ENCODE assay signal across 36 cellular contexts in the genomic region with DNA sequence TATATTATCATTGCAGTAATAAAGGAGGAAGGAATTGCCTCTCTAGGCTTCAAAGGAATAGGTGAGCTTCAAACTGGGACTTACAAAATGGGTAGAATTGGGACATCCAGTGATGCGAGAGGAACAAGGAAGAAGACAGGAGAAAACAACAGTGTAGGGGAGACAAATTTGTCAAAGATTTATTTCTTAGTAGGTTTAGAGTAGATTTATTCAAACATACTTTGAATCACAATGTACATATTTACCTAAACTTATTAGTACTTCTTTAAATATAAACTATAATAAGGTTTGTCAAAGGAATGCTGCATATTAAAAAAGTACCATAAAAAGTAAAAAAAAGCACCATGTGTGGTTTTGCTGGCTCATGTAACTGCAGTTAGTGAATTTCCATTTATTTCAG.
"Had no signal": no experiment of that assay in that cellular context is flagged by ENCODE, and none has a peak within 500 bp of the region (broad histone marks: within the 10 kb centered on the region; RNA-seq: fewer than 3 reads in every experiment).

No MANE protein-coding gene starts in this region.

- H3K4me1 ChIP-seq: adrenal gland, ascending aorta, body of pancreas, breast epithelium had no signal

- H3K4me3 Mint-ChIP-seq: activated naive CD4-positive, alpha-beta T cell treated with anti-CD3 and anti-CD28 coated beads for 36 hours; activated naive CD4-positive, alpha-beta T cell treated with anti-CD3 and anti-CD28 coated beads, Interleukin-2, amount 10 ng/mL, durations not matched to agents 7 days and 5 days; activated naive CD4-positive, alpha-beta T cell treated with anti-CD3 and anti-CD28 coated beads, Interleukin-2, amount 50 U/mL, for 24 hours; activated naive CD8-positive, alpha-beta T cell; activated naive CD8-positive, alpha-beta T cell treated with anti-CD3 and anti-CD28 coated beads for 36 hours; activated naive CD8-positive, alpha-beta T cell treated with anti-CD3 and anti-CD28 coated beads, Interleukin-2, amount 10 ng/mL, durations not matched to agents 7 days and 5 days; activated naive CD8-positive, alpha-beta T cell treated with anti-CD3 and anti-CD28 coated beads, Interleukin-2, amount 50 U/mL, for 24 hours; activated T-cell treated with anti-CD3 and anti-CD28 coated beads, Interleukin-2, amount 50 U/mL, for 4 hours; activated T-cell treated with anti-CD3 and anti-CD28 coated beads, Interleukin-2, amount 50 U/mL, for 72 hours; activated T-helper 1 cell treated with anti-CD3 and anti-CD28 coated beads, Interleukin-12 subunit alpha, Interleukin-12 subunit beta, Interleukin-2, Interleukin-4 antibody, amounts not matched to agents 30 ng/mL and 10 ng/mL and 1 ng/mL, durations not matched to agents 14 hours and 24 hours and 36 hours; activated T-helper 17 cell treated with anti-CD3 and anti-CD28 coated beads, Interleukin-2, amount 50 U/mL, for 72 hours; brain; central memory CD8-positive, alpha-beta T cell had no signal

- H3K9me3 Mint-ChIP-seq: brain had no signal

- ATAC-seq: activated naive CD4-positive, alpha-beta T cell treated with anti-CD3 and anti-CD28 coated beads, Interleukin-2, amount 50 U/mL, for 72 hours; activated naive CD8-positive, alpha-beta T cell treated with anti-CD3 and anti-CD28 coated beads, Interleukin-2, amount 50 U/mL, for 24 hours; activated T-cell treated with anti-CD3 and anti-CD28 coated beads, Interleukin-2, amount 50 U/mL, for 4 hours; activated T-cell treated with anti-CD3 and anti-CD28 coated beads, Interleukin-2, amount 50 U/mL, for 72 hours; activated T-helper 17 cell treated with anti-CD3 and anti-CD28 coated beads, Interleukin-2, amount 50 U/mL, for 72 hours; body of pancreas had no signal

- H3K36me3 Mint-ChIP-seq: activated naive CD4-positive, alpha-beta T cell treated with anti-CD3 and anti-CD28 coated beads, Interleukin-2, amount 10 ng/mL, durations not matched to agents 7 days and 5 days; activated naive CD4-positive, alpha-beta T cell treated with anti-CD3 and anti-CD28 coated beads, Interleukin-2, amount 50 U/mL, for 24 hours; activated naive CD4-positive, alpha-beta T cell treated with anti-CD3 and anti-CD28 coated beads, Interleukin-2, amount 50 U/mL, for 72 hours; activated naive CD8-positive, alpha-beta T cell; activated naive CD8-positive, alpha-beta T cell treated with anti-CD3 and anti-CD28 coated beads for 36 hours; activated naive CD8-positive, alpha-beta T cell treated with anti-CD3 and anti-CD28 coated beads, Interleukin-2, amount 10 ng/mL, durations not matched to agents 7 days and 5 days; brain had no signal

- H3K36me3 ChIP-seq: adrenal gland, ascending aorta, brain microvascular endothelial cell, breast epithelium, cardiac muscle cell had no signal

- H3K27me3 ChIP-seq: adrenal gland, ascending aorta, body of pancreas, brain microvascular endothelial cell, breast epithelium, cardiac muscle cell had no signal

- DNase-seq: activated effector memory CD4-positive, alpha-beta T cell treated with anti-CD3 and anti-CD28 coated beads, Interleukin-2, amount 50 U/mL, for 16 hours; activated effector memory CD4-positive, alpha-beta T cell treated with Interleukin-2 at 50 U/mL for 16 hours; activated gamma-delta T cell; activated gamma-delta T cell treated with Interleukin-2 at 50 U/mL for 16 hours; activated naive CD4-positive, alpha-beta T cell; activated naive CD4-positive, alpha-beta T cell treated with anti-CD3 and anti-CD28 coated beads for 36 hours; activated naive CD4-positive, alpha-beta T cell treated with anti-CD3 and anti-CD28 coated beads, Interleukin-2, amount 10 ng/mL, durations not matched to agents 7 days and 5 days; activated naive CD4-positive, alpha-beta T cell treated with anti-CD3 and anti-CD28 coated beads, Interleukin-2, amount 50 U/mL, for 16 hours; activated naive CD4-positive, alpha-beta T cell treated with Interleukin-2 at 50 U/mL for 16 hours; activated naive CD8-positive, alpha-beta T cell treated with anti-CD3 and anti-CD28 coated beads for 36 hours; activated naive CD8-positive, alpha-beta T cell treated with anti-CD3 and anti-CD28 coated beads, Interleukin-2, amount 10 ng/mL, durations not matched to agents 7 days and 5 days; activated naive CD8-positive, alpha-beta T cell treated with anti-CD3 and anti-CD28 coated beads, Interleukin-2, amount 50 U/mL, for 24 hours; activated T-cell treated with anti-CD3 and anti-CD28 coated beads, Interleukin-2, amount 50 U/mL, for 4 hours; activated T-cell treated with anti-CD3 and anti-CD28 coated beads, Interleukin-2, amount 50 U/mL, for 48 hours; activated T-cell treated with anti-CD3 and anti-CD28 coated beads, Interleukin-2, amount 50 U/mL, for 72 hours; adrenal gland; amniotic stem cell; amygdala; anterior cingulate cortex; aorta; body of pancreas; brain microvascular endothelial cell; caudate nucleus; central memory CD4-positive, alpha-beta T cell; cerebellar nuclear complex had no signal

- H3K4me1 Mint-ChIP-seq: activated naive CD4-positive, alpha-beta T cell treated with anti-CD3 and anti-CD28 coated beads, Interleukin-2, amount 10 ng/mL, durations not matched to agents 7 days and 5 days; activated naive CD4-positive, alpha-beta T cell treated with anti-CD3 and anti-CD28 coated beads, Interleukin-2, amount 50 U/mL, for 24 hours; activated naive CD8-positive, alpha-beta T cell treated with anti-CD3 and anti-CD28 coated beads for 36 hours; activated naive CD8-positive, alpha-beta T cell treated with anti-CD3 and anti-CD28 coated beads, Interleukin-2, amount 10 ng/mL, durations not matched to agents 7 days and 5 days; activated naive CD8-positive, alpha-beta T cell treated with anti-CD3 and anti-CD28 coated beads, Interleukin-2, amount 50 U/mL, for 24 hours; activated T-helper 17 cell treated with anti-CD3 and anti-CD28 coated beads, Interleukin-2, amount 50 U/mL, for 72 hours; brain; central memory CD8-positive, alpha-beta T cell had no signal

- H3K27ac Mint-ChIP-seq: activated naive CD4-positive, alpha-beta T cell treated with anti-CD3 and anti-CD28 coated beads for 36 hours; activated naive CD4-positive, alpha-beta T cell treated with anti-CD3 and anti-CD28 coated beads, Interleukin-2, amount 10 ng/mL, durations not matched to agents 7 days and 5 days; activated naive CD4-positive, alpha-beta T cell treated with anti-CD3 and anti-CD28 coated beads, Interleukin-2, amount 50 U/mL, for 24 hours; activated naive CD4-positive, alpha-beta T cell treated with anti-CD3 and anti-CD28 coated beads, Interleukin-2, amount 50 U/mL, for 72 hours; activated naive CD8-positive, alpha-beta T cell; activated naive CD8-positive, alpha-beta T cell treated with anti-CD3 and anti-CD28 coated beads for 36 hours; activated naive CD8-positive, alpha-beta T cell treated with anti-CD3 and anti-CD28 coated beads, Interleukin-2, amount 10 ng/mL, durations not matched to agents 7 days and 5 days; activated naive CD8-positive, alpha-beta T cell treated with anti-CD3 and anti-CD28 coated beads, Interleukin-2, amount 50 U/mL, for 24 hours; activated T-cell treated with anti-CD3 and anti-CD28 coated beads, Interleukin-2, amount 50 U/mL, for 72 hours; activated T-helper 1 cell treated with anti-CD3 and anti-CD28 coated beads, Interleukin-12 subunit alpha, Interleukin-12 subunit beta, Interleukin-2, Interleukin-4 antibody, amounts not matched to agents 30 ng/mL and 10 ng/mL and 1 ng/mL, durations not matched to agents 14 hours and 24 hours and 36 hours; activated T-helper 17 cell treated with anti-CD3 and anti-CD28 coated beads, Interleukin-2, amount 50 U/mL, for 72 hours; activated T-helper 2 cell treated with anti-CD3 and anti-CD28 coated beads, Interferon-gamma antibody, Interleukin-2, Interleukin-4, amounts not matched to agents 10 μg/mL and 5 μg/mL and 100 μg/mL, durations not matched to agents 14 hours and 24 hours and 36 hours; brain had no signal

- H3K9me3 ChIP-seq: adrenal gland, ascending aorta, body of pancreas, breast epithelium had no signal

- H3K4me3 ChIP-seq: adrenal gland, ascending aorta, body of pancreas, breast epithelium, cardiac muscle cell had no signal

- H3K27me3 Mint-ChIP-seq: activated naive CD4-positive, alpha-beta T cell treated with anti-CD3 and anti-CD28 coated beads, Interleukin-2, amount 10 ng/mL, durations not matched to agents 7 days and 5 days; activated naive CD4-positive, alpha-beta T cell treated with anti-CD3 and anti-CD28 coated beads, Interleukin-2, amount 50 U/mL, for 24 hours; activated naive CD8-positive, alpha-beta T cell; activated naive CD8-positive, alpha-beta T cell treated with anti-CD3 and anti-CD28 coated beads for 36 hours; activated naive CD8-positive, alpha-beta T cell treated with anti-CD3 and anti-CD28 coated beads, Interleukin-2, amount 10 ng/mL, durations not matched to agents 7 days and 5 days; activated naive CD8-positive, alpha-beta T cell treated with anti-CD3 and anti-CD28 coated beads, Interleukin-2, amount 50 U/mL, for 24 hours; activated T-helper 17 cell treated with anti-CD3 and anti-CD28 coated beads, Interleukin-2, amount 50 U/mL, for 72 hours; brain; central memory CD8-positive, alpha-beta T cell had no signal

- H3K27ac ChIP-seq: adrenal gland, ascending aorta, body of pancreas, brain microvascular endothelial cell, breast epithelium, cardiac muscle cell had no signal
